In the genomic region with DNA sequence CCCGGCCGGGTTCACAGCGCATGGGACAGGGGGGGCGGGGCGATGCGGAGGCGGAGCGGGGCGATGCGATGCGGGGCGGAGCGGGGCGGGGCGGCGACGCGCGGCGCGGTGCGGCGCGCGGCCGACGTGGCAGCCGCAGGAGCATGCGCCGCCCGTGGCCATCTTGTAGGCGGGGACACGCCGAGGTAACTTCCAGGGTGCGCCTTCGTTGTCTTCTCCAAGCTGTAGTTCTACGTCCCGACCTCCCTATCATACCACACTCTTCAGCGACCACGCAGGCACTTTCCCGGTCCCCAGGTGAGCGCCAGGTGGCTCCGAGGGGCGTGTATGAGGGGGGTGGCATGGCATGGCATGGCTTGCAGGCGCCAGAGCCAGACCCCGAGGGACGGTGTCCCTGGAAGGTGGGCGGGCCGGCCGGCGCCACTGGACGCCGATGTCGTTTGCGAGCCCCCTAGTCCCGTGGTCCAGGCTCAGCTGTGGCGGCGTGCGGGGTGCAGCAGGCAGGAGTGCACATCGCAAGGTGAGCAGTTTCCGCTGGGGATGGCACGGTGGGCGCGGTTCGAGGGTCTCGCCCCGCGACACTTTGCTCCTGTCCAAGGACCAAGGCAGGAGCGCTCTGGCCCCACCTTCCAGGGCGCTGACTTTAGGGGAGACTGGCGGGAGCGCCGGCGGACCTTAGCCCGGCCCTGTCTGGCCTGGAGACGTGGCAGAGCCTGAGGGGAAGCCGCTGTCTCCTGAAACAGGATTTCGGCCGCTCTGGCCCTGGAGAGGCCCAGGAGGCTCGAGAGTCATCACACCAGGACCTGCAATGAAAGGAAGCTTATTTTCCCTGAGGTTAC, we compare ENCODE assay signal across 1 cellular context.
TF ChIP-seq lines count a peak whose summit lies in the region.

TSS of gene PRRC1 (plus strand) at position 161 of the 839 bp plus-strand sequence. CDS start 5,840 bp downstream, outside the sequence.

TF ChIP-seq in WTC11, 78 proteins besides CTCF, POLR2A, EP300 and RAD21 (continued from another document and continues in another):
- TF ChIP-seq USF1 (CRISPR knock-in tag; IDR thresholded peaks at IDR 0.05) (0 out of 2 replicates have a peak, but pooled peaks have one; percentile 34), AFF4 (CRISPR knock-in tag; IDR thresholded peaks at IDR 0.05; ENCODE audit: borderline replicate concordance) (no peak), ZNF512 (CRISPR knock-in tag; IDR thresholded peaks at IDR 0.05; ENCODE audit: borderline replicate concordance) (no peak), ZNF671 (CRISPR knock-in tag; IDR thresholded peaks at IDR 0.05) (no peak), NR3C1 (CRISPR knock-in tag; conservative IDR thresholded peaks at IDR 0.05; ENCODE audit: low read depth) (no peak), PRDM15 (CRISPR knock-in tag; IDR thresholded peaks at IDR 0.05) (no peak), RORB (CRISPR knock-in tag; IDR thresholded peaks at IDR 0.05) (no peak), ZNF232 (CRISPR knock-in tag; IDR thresholded peaks at IDR 0.05) (peak; percentile 77; the same call in 1 of the 2 replicates), ATF3 (CRISPR knock-in tag; conservative IDR thresholded peaks at IDR 0.05) (no peak), ZNF416 (CRISPR knock-in tag; IDR thresholded peaks at IDR 0.05) (no peak), GRHL2 (CRISPR knock-in tag; IDR thresholded peaks at IDR 0.05; ENCODE audit: insufficient replicate concordance, severe bottlenecking) (no peak), ATF2 (CRISPR knock-in tag; IDR thresholded peaks at IDR 0.05; ENCODE audit: borderline replicate concordance, low read depth) (no peak), SMAD4 (CRISPR knock-in tag; IDR thresholded peaks at IDR 0.05) (no peak), NR1H2 (CRISPR knock-in tag; IDR thresholded peaks at IDR 0.05) (no peak), MYBL2 (CRISPR knock-in tag; IDR thresholded peaks at IDR 0.05) (no peak), ZNF425 (CRISPR knock-in tag; conservative IDR thresholded peaks at IDR 0.05) (no peak), GTF2I (CRISPR knock-in tag; conservative IDR thresholded peaks at IDR 0.05) (no peak), SOX15 (CRISPR knock-in tag; IDR thresholded peaks at IDR 0.05) (no peak), SMAD3 (CRISPR knock-in tag; IDR thresholded peaks at IDR 0.05; ENCODE audit: borderline replicate concordance) (0 out of 2 replicates have a peak, but pooled peaks have one; percentile 45), ZNF423 (CRISPR knock-in tag; IDR thresholded peaks at IDR 0.05) (no peak)
- TF ChIP-seq, protein P1, sequence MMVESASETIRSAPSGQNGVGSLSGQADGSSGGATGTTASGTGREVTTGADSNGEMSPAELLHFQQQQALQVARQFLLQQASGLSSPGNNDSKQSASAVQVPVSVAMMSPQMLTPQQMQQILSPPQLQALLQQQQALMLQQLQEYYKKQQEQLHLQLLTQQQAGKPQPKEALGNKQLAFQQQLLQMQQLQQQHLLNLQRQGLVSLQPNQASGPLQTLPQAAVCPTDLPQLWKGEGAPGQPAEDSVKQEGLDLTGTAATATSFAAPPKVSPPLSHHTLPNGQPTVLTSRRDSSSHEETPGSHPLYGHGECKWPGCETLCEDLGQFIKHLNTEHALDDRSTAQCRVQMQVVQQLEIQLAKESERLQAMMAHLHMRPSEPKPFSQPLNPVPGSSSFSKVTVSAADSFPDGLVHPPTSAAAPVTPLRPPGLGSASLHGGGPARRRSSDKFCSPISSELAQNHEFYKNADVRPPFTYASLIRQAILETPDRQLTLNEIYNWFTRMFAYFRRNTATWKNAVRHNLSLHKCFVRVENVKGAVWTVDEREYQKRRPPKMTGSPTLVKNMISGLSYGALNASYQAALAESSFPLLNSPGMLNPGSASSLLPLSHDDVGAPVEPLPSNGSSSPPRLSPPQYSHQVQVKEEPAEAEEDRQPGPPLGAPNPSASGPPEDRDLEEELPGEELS (CRISPR knock-in tag; IDR thresholded peaks at IDR 0.05) = peak; percentile 66
- TF ChIP-seq, protein P2, sequence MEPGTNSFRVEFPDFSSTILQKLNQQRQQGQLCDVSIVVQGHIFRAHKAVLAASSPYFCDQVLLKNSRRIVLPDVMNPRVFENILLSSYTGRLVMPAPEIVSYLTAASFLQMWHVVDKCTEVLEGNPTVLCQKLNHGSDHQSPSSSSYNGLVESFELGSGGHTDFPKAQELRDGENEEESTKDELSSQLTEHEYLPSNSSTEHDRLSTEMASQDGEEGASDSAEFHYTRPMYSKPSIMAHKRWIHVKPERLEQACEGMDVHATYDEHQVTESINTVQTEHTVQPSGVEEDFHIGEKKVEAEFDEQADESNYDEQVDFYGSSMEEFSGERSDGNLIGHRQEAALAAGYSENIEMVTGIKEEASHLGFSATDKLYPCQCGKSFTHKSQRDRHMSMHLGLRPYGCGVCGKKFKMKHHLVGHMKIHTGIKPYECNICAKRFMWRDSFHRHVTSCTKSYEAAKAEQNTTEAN (CRISPR knock-in tag; IDR thresholded peaks at IDR 0.05) = peak; percentile 78; the same call in 1 of the 2 replicates
- TF ChIP-seq, protein P3, sequence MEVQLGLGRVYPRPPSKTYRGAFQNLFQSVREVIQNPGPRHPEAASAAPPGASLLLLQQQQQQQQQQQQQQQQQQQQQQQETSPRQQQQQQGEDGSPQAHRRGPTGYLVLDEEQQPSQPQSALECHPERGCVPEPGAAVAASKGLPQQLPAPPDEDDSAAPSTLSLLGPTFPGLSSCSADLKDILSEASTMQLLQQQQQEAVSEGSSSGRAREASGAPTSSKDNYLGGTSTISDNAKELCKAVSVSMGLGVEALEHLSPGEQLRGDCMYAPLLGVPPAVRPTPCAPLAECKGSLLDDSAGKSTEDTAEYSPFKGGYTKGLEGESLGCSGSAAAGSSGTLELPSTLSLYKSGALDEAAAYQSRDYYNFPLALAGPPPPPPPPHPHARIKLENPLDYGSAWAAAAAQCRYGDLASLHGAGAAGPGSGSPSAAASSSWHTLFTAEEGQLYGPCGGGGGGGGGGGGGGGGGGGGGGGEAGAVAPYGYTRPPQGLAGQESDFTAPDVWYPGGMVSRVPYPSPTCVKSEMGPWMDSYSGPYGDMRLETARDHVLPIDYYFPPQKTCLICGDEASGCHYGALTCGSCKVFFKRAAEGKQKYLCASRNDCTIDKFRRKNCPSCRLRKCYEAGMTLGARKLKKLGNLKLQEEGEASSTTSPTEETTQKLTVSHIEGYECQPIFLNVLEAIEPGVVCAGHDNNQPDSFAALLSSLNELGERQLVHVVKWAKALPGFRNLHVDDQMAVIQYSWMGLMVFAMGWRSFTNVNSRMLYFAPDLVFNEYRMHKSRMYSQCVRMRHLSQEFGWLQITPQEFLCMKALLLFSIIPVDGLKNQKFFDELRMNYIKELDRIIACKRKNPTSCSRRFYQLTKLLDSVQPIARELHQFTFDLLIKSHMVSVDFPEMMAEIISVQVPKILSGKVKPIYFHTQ (CRISPR knock-in tag; IDR thresholded peaks at IDR 0.05) = no peak
- TF ChIP-seq, protein P4, sequence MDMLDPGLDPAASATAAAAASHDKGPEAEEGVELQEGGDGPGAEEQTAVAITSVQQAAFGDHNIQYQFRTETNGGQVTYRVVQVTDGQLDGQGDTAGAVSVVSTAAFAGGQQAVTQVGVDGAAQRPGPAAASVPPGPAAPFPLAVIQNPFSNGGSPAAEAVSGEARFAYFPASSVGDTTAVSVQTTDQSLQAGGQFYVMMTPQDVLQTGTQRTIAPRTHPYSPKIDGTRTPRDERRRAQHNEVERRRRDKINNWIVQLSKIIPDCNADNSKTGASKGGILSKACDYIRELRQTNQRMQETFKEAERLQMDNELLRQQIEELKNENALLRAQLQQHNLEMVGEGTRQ (CRISPR knock-in tag; IDR thresholded peaks at IDR 0.05) = peak; percentile 17; the same call in 1 of the 2 replicates
